ENCODE assay signal across 33 cellular contexts in the genomic region with DNA sequence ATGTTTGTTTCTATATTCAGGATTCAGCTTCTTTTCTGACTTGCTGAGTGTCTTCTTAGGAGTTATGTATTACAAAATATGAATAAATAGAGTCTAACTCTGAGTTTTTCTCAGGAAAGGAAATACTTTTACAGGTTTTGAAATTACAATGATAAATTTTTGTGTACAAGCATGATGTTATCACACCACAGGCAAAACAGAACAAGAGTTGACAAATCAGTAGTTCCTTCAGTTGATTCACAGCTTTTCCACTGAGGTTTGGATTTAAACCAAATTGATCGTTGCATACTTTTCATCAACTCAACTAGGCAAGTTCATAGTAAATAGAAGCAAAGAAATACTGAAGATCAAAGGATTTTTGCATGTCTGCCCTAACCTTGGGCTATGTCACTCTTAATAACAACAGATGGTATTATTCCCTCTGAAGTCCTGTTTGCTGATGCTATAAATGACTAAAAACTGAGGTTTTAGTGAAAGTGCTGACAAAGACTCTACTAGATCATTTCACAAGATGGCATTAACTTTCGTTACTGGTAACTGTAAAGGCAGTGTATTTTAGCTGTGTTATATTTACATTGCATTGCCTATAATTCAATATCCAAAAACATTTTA.
"Had no signal": no experiment of that assay in that cellular context is flagged by ENCODE, and none has a peak within 500 bp of the region (broad histone marks: within the 10 kb centered on the region; RNA-seq: fewer than 3 reads in every experiment).

No MANE protein-coding gene starts in this region.

- H3K9me3 ChIP-seq: lower lobe of right lung, mucosa of descending colon, pancreas, prostate gland, suprapubic skin, thoracic aorta, tibial artery, upper lobe of right lung had no signal

- H3K27me3 ChIP-seq: left lung, pancreas, suprapubic skin, tibial artery, upper lobe of right lung had no signal

- ATAC-seq: left colon; left lung; lower lobe of right lung; mucosa of descending colon; naive thymus-derived CD4-positive, alpha-beta T cell; natural killer cell treated with Interleukin-12 subunit alpha and Interleukin-12 subunit beta and Interleukin-15 and Interleukin-18, amount 100 ng/mL, for 72 hours; pancreas; right cardiac atrium; sciatic nerve; upper lobe of right lung had no signal

- H3K36me3 ChIP-seq: left lung, lower lobe of right lung, pancreas, prostate gland, suprapubic skin, thoracic aorta, tibial artery, upper lobe of right lung had no signal

- H3K4me3 ChIP-seq: left lung, lower lobe of right lung, mucosa of descending colon, pancreas, prostate gland, skin epidermis, suprapubic skin, thoracic aorta, tibial artery, upper lobe of right lung had no signal

- H3K4me1 ChIP-seq: left lung, lower lobe of right lung, pancreas, prostate gland, suprapubic skin, tibial artery, upper lobe of right lung had no signal

- H3K27ac ChIP-seq: left lung, lower lobe of right lung, pancreas, prostate gland, skin epidermis, suprapubic skin, thoracic aorta, tibial artery, upper lobe of right lung had no signal

- H3K4me3 Mint-ChIP-seq: immature natural killer cell; naive thymus-derived CD4-positive, alpha-beta T cell; natural killer cell treated with Interleukin-12 subunit alpha and Interleukin-12 subunit beta and Interleukin-15 and Interleukin-18, amount 100 ng/mL, for 72 hours; neural crest cell; stimulated activated naive CD8-positive, alpha-beta T cell treated with anti-CD3 and anti-CD28 coated beads, Interleukin-15, Interleukin-2, amounts not matched to agents 100 ng/mL and 50 ng/mL, for 24 hours had no signal

- H3K27me3 Mint-ChIP-seq: naive thymus-derived CD4-positive, alpha-beta T cell; natural killer cell treated with Interleukin-12 subunit alpha and Interleukin-12 subunit beta and Interleukin-15 and Interleukin-18, amount 100 ng/mL, for 72 hours; stimulated activated naive CD8-positive, alpha-beta T cell treated with anti-CD3 and anti-CD28 coated beads, Interleukin-15, Interleukin-2, amounts not matched to agents 100 ng/mL and 50 ng/mL, for 24 hours had no signal

- H3K27ac Mint-ChIP-seq: immature natural killer cell; naive thymus-derived CD4-positive, alpha-beta T cell; natural killer cell treated with Interleukin-12 subunit alpha and Interleukin-12 subunit beta and Interleukin-15 and Interleukin-18, amount 100 ng/mL, for 72 hours; stimulated activated naive CD8-positive, alpha-beta T cell treated with anti-CD3 and anti-CD28 coated beads, Interleukin-15, Interleukin-2, amounts not matched to agents 100 ng/mL and 50 ng/mL, for 24 hours had no signal

- DNase-seq: hypothalamus; immature natural killer cell; kidney; left colon; left lung; lower lobe of right lung; mesendoderm; midbrain; mucosa of descending colon; naive thymus-derived CD4-positive, alpha-beta T cell; nucleus accumbens; pancreas; posterior cingulate gyrus; retina; right cardiac atrium; stimulated activated CD4-positive, alpha-beta T cell treated with anti-CD3 and anti-CD28 coated beads, Interleukin-12 subunit alpha, Interleukin-12 subunit beta, amount 100 ng/mL, for 4 hours; stimulated activated CD4-positive, alpha-beta T cell treated with anti-CD3 and anti-CD28 coated beads, Interleukin-15, amount 100 ng/mL, for 24 hours; stimulated activated CD4-positive, alpha-beta T cell treated with anti-CD3 and anti-CD28 coated beads, Interleukin-2, amount 100 ng/mL, for 24 hours; stimulated activated CD4-positive, alpha-beta T cell treated with anti-CD3 and anti-CD28 coated beads, Interleukin-4, amount 100 ng/mL, for 1 hour; stimulated activated naive CD4-positive, alpha-beta T cell; tibial artery; trophoblast cell; upper lobe of right lung had no signal

- FAIRE-seq: islet of Langerhans, kidney, pancreas, urothelium cell line had no signal
